ENCODE assay signal across 8 cellular contexts in the genomic region with DNA sequence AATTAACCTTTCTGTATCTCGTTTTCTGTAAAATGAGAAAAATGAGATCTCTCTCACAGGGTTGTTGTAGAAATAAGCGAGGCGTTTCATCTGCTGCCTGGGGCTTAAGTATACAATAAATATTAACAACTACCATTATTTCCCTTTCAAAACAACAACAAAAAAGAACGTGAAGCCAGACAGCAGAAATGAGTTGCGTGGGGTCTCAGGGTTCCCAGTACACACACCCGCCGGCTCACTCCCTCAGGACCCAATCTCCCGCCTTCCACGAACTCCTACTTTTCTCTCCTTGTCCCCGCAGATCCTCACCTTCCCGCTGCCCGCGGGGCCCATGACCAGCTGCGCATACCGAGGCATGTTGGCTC. TPM values are rescaled to one million over a fixed set of nuclear protein-coding genes. Genes with fewer than 3 reads are reported as not detected.
DNase-seq lines count a peak whose midpoint lies in the region; ATAC-seq and TF ChIP-seq lines count a peak whose summit lies in the region.

No MANE protein-coding gene starts in this region.

- no peaks in the 10 kb centered on the region for H3K27me3 ChIP-seq in adipocyte (replicated peaks; ENCODE audit: control insufficient read depth, insufficient read depth, low read length)
- H3K27me3 ChIP-seq in left lung, result no peaks in the 10 kb centered on the region
- no peaks in the 10 kb centered on the region for H3K27me3 ChIP-seq in testis

- ATAC-seq in left lung (no peak), GM21619 (IDR thresholded peaks at IDR 0.05; ENCODE audit: unreplicated experiment) (no peak), HG03196 (IDR thresholded peaks at IDR 0.05; ENCODE audit: unreplicated experiment) (no peak)

- H3K27ac Mint-ChIP-seq in T-helper 2 cell treated with Interferon-gamma antibody and Interleukin-4, amounts not matched to agents 5 μg/mL and 100 μg/mL, for 36 hours, result peak overlapping the region; percentile 97

- H3K9me3 ChIP-seq in adipocyte (ENCODE audit: control insufficient read depth, low read length) (no peaks in the 10 kb centered on the region), left lung (no peaks in the 10 kb centered on the region), testis (no peaks in the 10 kb centered on the region)

- intact Hi-C loops in left lung (cut with DNase I) (no loop called here), testis (cut with DNase I; ENCODE audit: low total_unique reads) (loop anchor here (10.0 kb wide), 1 partner anchor 127 kb away; no protein-coding TSS in a partner anchor)

- H3K9me3 Mint-ChIP-seq in T-helper 2 cell treated with Interferon-gamma antibody and Interleukin-4, amounts not matched to agents 5 μg/mL and 100 μg/mL, for 36 hours, result no peaks in the 10 kb centered on the region

- no peak for TF ChIP-seq POLR2A in testis (IDR thresholded peaks at IDR 0.05)

- H3K4me3 ChIP-seq in adipocyte (ENCODE audit: low read length) (peak overlapping the region; percentile 96), left lung (peak overlapping the region; percentile 61 to 76), testis (peak overlapping the region; percentile 74 to 83)

- WGBS in testis, 2 donors, result 0 to 1% methylated on average over 13 to 15 of the region's 15 CpGs

- TF ChIP-seq CTCF in left lung (IDR thresholded peaks at IDR 0.05) (no peak), testis (IDR thresholded peaks at IDR 0.05) (no peak)

- H3K27ac ChIP-seq in left lung (peak overlapping the region; percentile 92 to 95), testis (peak overlapping the region; percentile 32 to 91)

- H3K4me1 ChIP-seq in adipocyte (ENCODE audit: control insufficient read depth, insufficient read depth, low read length) (peaks cover 13% of the 10 kb centered on the region), left lung (peaks cover 15 to 30% of the 10 kb centered on the region in 2 donors), testis (peaks cover 10% of the 10 kb centered on the region)

- no peak for DNase-seq in T-helper 2 cell treated with Interferon-gamma antibody and Interleukin-4, amounts not matched to agents 5 μg/mL and 100 μg/mL, for 36 hours (ENCODE audit: low spot score)
- DNase-seq in T-helper 2 cell (no peak), adipocyte (ENCODE audit: low read depth) (no peak), left lung (no peak), testis (no peak), D341Med (ENCODE audit: low spot score) (no peak)

- peaks cover 22% of the 10 kb centered on the region for H3K4me1 Mint-ChIP-seq in T-helper 2 cell treated with Interferon-gamma antibody and Interleukin-4, amounts not matched to agents 5 μg/mL and 100 μg/mL, for 36 hours (ENCODE audit: low read depth)

- H3K36me3 Mint-ChIP-seq in T-helper 2 cell treated with Interferon-gamma antibody and Interleukin-4, amounts not matched to agents 5 μg/mL and 100 μg/mL, for 36 hours (ENCODE audit: low read depth), result peaks cover 22% of the 10 kb centered on the region

- H3K27me3 Mint-ChIP-seq in T-helper 2 cell treated with Interferon-gamma antibody and Interleukin-4, amounts not matched to agents 5 μg/mL and 100 μg/mL, for 36 hours (ENCODE audit: low read depth), result no peaks in the 10 kb centered on the region

- H3K36me3 ChIP-seq in adipocyte (ENCODE audit: control insufficient read depth, insufficient read depth, low read length, severe bottlenecking) (peaks cover 15% of the 10 kb centered on the region), left lung (peaks cover 0 to 22% of the 10 kb centered on the region in 2 donors), testis (ENCODE audit: low read depth, missing control alignments) (no peaks in the 10 kb centered on the region)

- peak overlapping the region; percentile 99 for H3K4me3 Mint-ChIP-seq in T-helper 2 cell treated with Interferon-gamma antibody and Interleukin-4, amounts not matched to agents 5 μg/mL and 100 μg/mL, for 36 hours

- peak overlapping the region; percentile 94 for H3K9ac ChIP-seq in adipocyte (ENCODE audit: low read length)

RNA-seq across cellular contexts. Expression of a gene that starts 0.2 kb away (rescaled TPM):
- total RNA-seq in left lung (10 to 100 TPM; 29.5 to 32.2 TPM), testis (10 to 100 TPM; 41.8 to 55.5 TPM)
- 92.8 TPM for polyA plus RNA-seq in testis (ENCODE audit: insufficient read depth, low read depth, low replicate concordance)

RNA-seq across cellular contexts. Expression of a gene that starts 0.8 kb away (rescaled TPM):
- 1 to 10 TPM; 3.9 to 5.6 TPM for total RNA-seq in left lung
- 10 to 100 TPM; 39.7 to 45.6 TPM for total RNA-seq in testis
- polyA plus RNA-seq in testis (ENCODE audit: insufficient read depth, low read depth, low replicate concordance), result 110 TPM

RNA-seq across cellular contexts. Expression of a gene that starts 17.7 kb away (rescaled TPM):
- 100 to 1,000 TPM; 239 to 273 TPM for total RNA-seq in left lung
- total RNA-seq in testis, result 100 to 1,000 TPM; 244 to 270 TPM
- 216 TPM for polyA plus RNA-seq in testis (ENCODE audit: insufficient read depth, low read depth, low replicate concordance)

RNA-seq across cellular contexts. Expression of a gene that starts 34.1 kb away (rescaled TPM):
- total RNA-seq in left lung, result 100 to 1,000 TPM in 1 of 2 donors, 10 to 100 TPM in 1; 91.7 to 115 TPM
- 10 to 100 TPM; 66.3 to 74.5 TPM for total RNA-seq in testis
- polyA plus RNA-seq in testis (ENCODE audit: insufficient read depth, low read depth, low replicate concordance), result 81.9 TPM

RNA-seq across cellular contexts. Expression of a gene that starts 34.3 kb away (rescaled TPM):
- 1 to 10 TPM in 1 of 2 donors, under 1 TPM in 1; 0.55 to 1.3 TPM for total RNA-seq in left lung
- 10 to 100 TPM; 12.8 to 29.1 TPM for total RNA-seq in testis
- polyA plus RNA-seq in testis (ENCODE audit: insufficient read depth, low read depth, low replicate concordance), result 21.8 TPM

Comparison
In these comparisons a context has a peak if more than half of its experiments do, and no peak if none do; other contexts are left out.
1. RNA of a gene that starts 0.8 kb away (total RNA-seq): 39.7 to 45.6 TPM in testis; 3.9 to 5.6 TPM in left lung; every median in the first group is over 4 times any median in the second.
2. Peak in every context shown above with its lines, with median percentiles within 50 percentile points of each other: H3K4me3 ChIP-seq.